In genomic region chr20:11676618-11677289, GRCh38 we compare ENCODE assay signal across 8 cellular contexts.
DNase-seq lines count a peak whose midpoint lies in the region; ATAC-seq, FAIRE-seq and TF ChIP-seq lines count a peak whose summit lies in the region.

No MANE protein-coding gene starts in this region.

- TF ChIP-seq EP300 in K562 (IDR thresholded peaks at IDR 0.05; ENCODE audit: low read length) (no peak), suprapubic skin (IDR thresholded peaks at IDR 0.05) (no peak)

- H3K4me1 ChIP-seq in BE2C (no peaks in the 10 kb centered on the region), K562 (replicated peaks in 1 of 2; ENCODE audit: control insufficient read depth in 2 of 2, insufficient read depth in 2 of 2, low read length in 2 of 2) (no peaks in the 10 kb centered on the region), suprapubic skin (peaks cover 4% of the 10 kb centered on the region)

- H3K27ac ChIP-seq in K562 (ENCODE audit: extremely low read depth, low read depth, low read length) (no peak overlapping the region), suprapubic skin (no peak overlapping the region)

- H3K4me3 ChIP-seq in BE2C (ENCODE audit: low read depth, low read length) (no peak overlapping the region), K562 (no peak overlapping the region), suprapubic skin (no peak overlapping the region)

- DNase-seq in BE2C (peak; percentile 58), NCI-H2029 treated with DMSO at 0.1 percent for 48 hours (lab: John Stamatoyannopoulos, UW) (peak; percentile 58), K562 (ENCODE audit: extremely low read depth in 1 of 4, low spot score in 3 of 4) (peak; percentile 3 to 25 (median 14)), islet precursor cell (peak; percentile 77), suprapubic skin (ENCODE audit: low spot score in 2 of 2) (no peak), NCI-H128 (lab: John Stamatoyannopoulos, UW; ENCODE audit: unreplicated experiment) (no peak)

- TF ChIP-seq POLR2A in K562 (conservative IDR thresholded peaks at IDR 0.05) (no peak), suprapubic skin (IDR thresholded peaks at IDR 0.05) (no peak)

- H3K9me3 ChIP-seq in BE2C (no peaks in the 10 kb centered on the region), K562 (replicated peaks; ENCODE audit: control insufficient read depth, insufficient read depth, low read depth, low read length) (no peaks in the 10 kb centered on the region), suprapubic skin (no peaks in the 10 kb centered on the region)

- no peaks in the 10 kb centered on the region for H3K9me1 ChIP-seq in K562 (ENCODE audit: control insufficient read depth, insufficient read depth, low read length)

- peak; percentile 81 for TF ChIP-seq CTCF in BE2C (IDR thresholded peaks at IDR 0.05; ENCODE audit: low read depth, low read length)
- TF ChIP-seq CTCF in GM12873 (IDR thresholded peaks at IDR 0.05; ENCODE audit: insufficient read depth, low read depth, low read length, missing control alignments), result peak; percentile 68
- peak in 2 of 3 experiments; percentile 22 to 36; a peak in 2 of 6 replicates for TF ChIP-seq CTCF in K562 (IDR thresholded peaks at IDR 0.05 in 2 of 3, conservative IDR thresholded peaks at IDR 0.05 in 1 of 3; ENCODE audit: insufficient read depth in 2 of 3, low read depth in 1 of 3, low read length in 3 of 3)
- TF ChIP-seq CTCF in suprapubic skin (IDR thresholded peaks at IDR 0.05), result peak; percentile 51 to 62

- FAIRE-seq in K562 (lab: Jason Lieb, UNC), result no peak

- no peak for ATAC-seq in K562
- ATAC-seq in GM21390 (IDR thresholded peaks at IDR 0.05; ENCODE audit: unreplicated experiment), result no peak

- BruUV-seq in K562 (replicated peaks; lab: Mats Ljungman, UMichigan), result no TSS peak

- no peaks in the 10 kb centered on the region for H4K20me1 ChIP-seq in K562 (replicated peaks; ENCODE audit: control insufficient read depth, insufficient read depth, low read length)

- intact Hi-C loops in K562 (cut with micrococcal nuclease), result no loop called here

- H2AFZ ChIP-seq in K562 (ENCODE audit: low read depth, low read length), result no peak overlapping the region

- POLR2A ChIA-PET in K562 (lab: Yijun Ruan, JAX), result no interaction called here

- no peak overlapping the region for H3K4me2 ChIP-seq in K562 (ENCODE audit: insufficient read depth, low read length)

- H3K36me3 ChIP-seq in BE2C, result no peaks in the 10 kb centered on the region
- H3K36me3 ChIP-seq in K562 (ENCODE audit: control insufficient read depth, insufficient read depth, low read length), result no peaks in the 10 kb centered on the region
- H3K36me3 ChIP-seq in suprapubic skin, result no peaks in the 10 kb centered on the region

- CTCF ChIA-PET in K562 (lab: Yijun Ruan, JAX; ENCODE audit: low intra/inter-chr PET ratio), result no interaction called here

- no peak overlapping the region for H3K9ac ChIP-seq in K562 (ENCODE audit: insufficient read depth in 1 of 2, low read depth in 2 of 2, low read length in 2 of 2)

- no peaks in the 10 kb centered on the region for H3K79me2 ChIP-seq in K562 (ENCODE audit: control insufficient read depth, insufficient read depth, low read length)

- in situ Hi-C loops in K562 (cut with MboI), result no loop called here

- TF ChIP-seq RAD21 in K562 (CRISPR knock-in tag; conservative IDR thresholded peaks at IDR 0.05 in 1 of 2, IDR thresholded peaks at IDR 0.05 in 1 of 2), result peak in 1 of 2 experiments; percentile 40; a peak in 2 of 4 replicates

- H3K27me3 ChIP-seq in BE2C (no peaks in the 10 kb centered on the region), K562 (ENCODE audit: control insufficient read depth in 2 of 2, insufficient read depth in 2 of 2, low read length in 2 of 2) (no peaks in the 10 kb centered on the region), suprapubic skin (no peaks in the 10 kb centered on the region)

- WGBS in K562 (ENCODE audit: insufficient coverage, low coverage, missing lambda C conversion rate), result 0% methylated on average over 3 of the region's 3 CpGs
- WGBS in suprapubic skin, result 37% methylated on average over 3 of the region's 3 CpGs

TF ChIP-seq in K562, 482 proteins besides CTCF, POLR2A, EP300 and RAD21:
- TF ChIP-seq SREBF1 (IDR thresholded peaks at IDR 0.05; ENCODE audit: borderline replicate concordance, low read depth, low read length), result no peak
- no peak for TF ChIP-seq PRMT5 (CRISPR knock-in tag; IDR thresholded peaks at IDR 0.05)
- no peak for TF ChIP-seq CXXC5 (CRISPR knock-in tag; IDR thresholded peaks at IDR 0.05)
- no peak for TF ChIP-seq SAFB (IDR thresholded peaks at IDR 0.05; ENCODE audit: borderline replicate concordance, low read depth, low read length)
- no peak for TF ChIP-seq PATZ1 (CRISPR knock-in tag; IDR thresholded peaks at IDR 0.05; ENCODE audit: borderline replicate concordance)

Comparison
In these comparisons a context has a peak if more than half of its experiments do, and no peak if none do; other contexts are left out.
1. DNase-seq: peak in BE2C (single experiment), NCI-H2029 treated with DMSO at 0.1 percent for 48 hours (single experiment), K562 (4 of 4) and islet precursor cell (single experiment); none in suprapubic skin (0 of 2) and NCI-H128 (single experiment).
2. CTCF ChIP-seq: peak in every context shown above with its lines; median percentile 81 in BE2C; 68 in GM12873; 56 in suprapubic skin; 29 in K562.